ENCODE assay signal across 16 cellular contexts in genomic region chr4:8685831-8686230, GRCh38.
A peak's percentile ranks its signal among the peaks of the same experiment; 100 is the strongest.
DNase-seq lines count a peak whose midpoint lies in the region; ATAC-seq and TF ChIP-seq lines count a peak whose summit lies in the region.
"Had no signal": no experiment of that assay in that cellular context is flagged by ENCODE, and none has a peak within 500 bp of the region (broad histone marks: within the 10 kb centered on the region; RNA-seq: fewer than 3 reads in every experiment).

No MANE protein-coding gene starts in this region.

- TF ChIP-seq CTCF in RWPE2 (IDR thresholded peaks at IDR 0.05; ENCODE audit: poor library complexity, severe bottlenecking) (no peak), lower lobe of right lung (IDR thresholded peaks at IDR 0.05) (no peak), sigmoid colon (IDR thresholded peaks at IDR 0.05) (no peak)

- ATAC-seq in RWPE2 (ENCODE audit: low read depth) = no peak
- ATAC-seq in lower lobe of right lung = no peak
- ATAC-seq: A549 had no signal

- H3K9me3 ChIP-seq in RWPE2 (ENCODE audit: severe bottlenecking) (no peaks in the 10 kb centered on the region), lower lobe of right lung (no peaks in the 10 kb centered on the region), sigmoid colon (no peaks in the 10 kb centered on the region)
- H3K9me3 ChIP-seq: A549 had no signal

- WGBS in sigmoid colon, 2 donors = 81 to 82% methylated on average over 6 of the region's 6 CpGs

- H3K4me1 ChIP-seq in RWPE2 (ENCODE audit: insufficient read depth, poor library complexity, severe bottlenecking) = no peaks in the 10 kb centered on the region
- no peaks in the 10 kb centered on the region for H3K4me1 ChIP-seq in lower lobe of right lung
- H3K4me1 ChIP-seq in sigmoid colon = peaks cover 0 to 8% (median 0%) of the 10 kb centered on the region in 4 donors
- H3K4me1 ChIP-seq: A549 had no signal

- H3K27ac ChIP-seq in RWPE2 (ENCODE audit: poor library complexity, severe bottlenecking) (no peak overlapping the region), lower lobe of right lung (no peak overlapping the region), sigmoid colon (no peak overlapping the region)
- H3K27ac ChIP-seq: 22Rv1, A549, C4-2B had no signal

- H3K27me3 ChIP-seq in RWPE2 (ENCODE audit: insufficient read depth, poor library complexity, severe bottlenecking) (peaks cover 28% of the 10 kb centered on the region), lower lobe of right lung (ENCODE audit: low read depth) (peaks cover 33% of the 10 kb centered on the region), sigmoid colon (peaks cover 10 to 42% (median 22%) of the 10 kb centered on the region in 3 donors)

- DNase-seq in activated CD8-positive, alpha-beta memory T cell treated with anti-CD3 and anti-CD28 coated beads, Interleukin-2, amount 50 U/mL, for 4 hours = peak; percentile 6
- no peak for DNase-seq in activated CD8-positive, alpha-beta memory T cell treated with anti-CD3 and anti-CD28 coated beads for 24 hours
- DNase-seq in RWPE2 (ENCODE audit: low spot score) (peak; percentile 23), lower lobe of right lung (peak; percentile 24), sigmoid colon (peak; percentile 38), HK-2 (ENCODE audit: unreplicated experiment) (no peak), NCI-H1048 (lab: John Stamatoyannopoulos, UW) (no peak), medulla oblongata (ENCODE audit: extremely low spot score) (no peak)
- DNase-seq: AML-193; CD4-positive, alpha-beta memory T cell; DMS79 treated with DMSO at 0.1 percent for 48 hours; GF-D8; H9 had no signal

- H3K36me3 ChIP-seq in RWPE2 (ENCODE audit: low read depth) (no peaks in the 10 kb centered on the region), lower lobe of right lung (no peaks in the 10 kb centered on the region), sigmoid colon (no peaks in the 10 kb centered on the region)

- no peak for TF ChIP-seq POLR2A in sigmoid colon (IDR thresholded peaks at IDR 0.05)

- intact Hi-C loops in lower lobe of right lung (cut with DNase I) (no loop called here), sigmoid colon (cut with DNase I) (no loop called here)

- no peak for TF ChIP-seq EP300 in sigmoid colon (IDR thresholded peaks at IDR 0.05)

- H3K4me3 ChIP-seq in RWPE2 (ENCODE audit: severe bottlenecking) = no peak overlapping the region
- no peak overlapping the region for H3K4me3 ChIP-seq in lower lobe of right lung
- H3K4me3 ChIP-seq in sigmoid colon = no peak overlapping the region
- H3K4me3 ChIP-seq: A549 had no signal

Comparison
In these comparisons a context has a peak if more than half of its experiments do, and no peak if none do; other contexts are left out.
1. DNase-seq: peak in activated CD8-positive, alpha-beta memory T cell treated with anti-CD3 and anti-CD28 coated beads, Interleukin-2, amount 50 U/mL, for 4 hours (single experiment), RWPE2 (single experiment), lower lobe of right lung (single experiment) and sigmoid colon (single experiment); none in activated CD8-positive, alpha-beta memory T cell treated with anti-CD3 and anti-CD28 coated beads for 24 hours (single experiment), HK-2 (single experiment), NCI-H1048 (single experiment) and medulla oblongata (single experiment).